ENCODE assay signal across 8 cellular contexts in the genomic region with DNA sequence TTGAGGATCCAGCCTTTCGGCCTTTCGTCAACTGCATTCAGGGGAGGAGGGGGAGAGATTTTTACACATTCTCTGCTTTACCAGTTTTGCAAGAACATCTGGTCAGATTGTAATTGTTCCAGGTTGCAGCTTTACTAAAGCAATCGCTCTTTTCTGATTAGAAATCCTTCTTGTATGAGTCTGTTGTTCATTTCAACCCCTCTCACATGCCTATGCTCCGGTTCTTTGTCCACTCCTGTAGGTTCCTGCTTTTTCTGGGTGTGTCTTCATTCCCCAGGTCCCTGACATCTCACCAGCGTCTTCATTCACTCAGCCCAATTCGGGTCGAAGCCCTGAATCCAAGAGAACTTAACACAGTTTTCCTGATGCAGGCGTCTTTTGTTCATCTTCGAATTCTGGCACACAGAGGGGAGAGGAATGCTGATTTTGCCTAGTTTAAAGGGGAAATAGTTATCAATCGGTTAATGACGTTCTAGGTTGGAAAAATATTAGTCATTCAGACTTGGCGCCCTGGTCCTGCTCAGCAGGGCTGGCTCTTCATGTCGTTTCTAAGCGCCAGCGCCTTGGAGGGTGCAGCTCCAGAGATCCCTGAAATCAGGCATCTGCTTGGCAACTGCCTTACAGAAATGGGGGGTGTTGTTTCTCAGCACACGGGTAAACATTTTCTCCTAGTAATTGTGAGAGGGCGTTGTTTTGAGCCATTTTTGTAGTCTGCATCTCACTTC. TPM values are rescaled to one million over a fixed set of nuclear protein-coding genes. Genes with fewer than 3 reads are reported as not detected.
DNase-seq lines count a peak whose midpoint lies in the region; ATAC-seq and TF ChIP-seq lines count a peak whose summit lies in the region.

No MANE protein-coding gene starts in this region.

- no peaks in the 10 kb centered on the region for H3K27me3 Mint-ChIP-seq in effector memory CD8-positive, alpha-beta T cell
- H3K27me3 Mint-ChIP-seq in natural killer cell (ENCODE audit: low read depth in 2 of 2), result no peaks in the 10 kb centered on the region

- no peaks in the 10 kb centered on the region for H3F3A ChIP-seq in Loucy (ENCODE audit: low read depth)

- H3K9me3 ChIP-seq in Loucy (ENCODE audit: insufficient read depth, low read depth, low read length), result no peaks in the 10 kb centered on the region

- H2AFZ ChIP-seq in Loucy (ENCODE audit: low read length), result peak overlapping the region; percentile 96

- peak overlapping the region; percentile 81 to 88 for H3K4me3 Mint-ChIP-seq in effector memory CD8-positive, alpha-beta T cell
- H3K4me3 Mint-ChIP-seq in natural killer cell, result peak overlapping the region; percentile 83

- peaks cover 8% of the 10 kb centered on the region for H3K4me1 ChIP-seq in Loucy (ENCODE audit: insufficient read depth, low read length, poor library complexity, severe bottlenecking)

- H3K36me3 ChIP-seq in Loucy (ENCODE audit: insufficient read depth, low read length), result no peaks in the 10 kb centered on the region

- peak overlapping the region; percentile 57 to 91 for H3K27ac Mint-ChIP-seq in effector memory CD8-positive, alpha-beta T cell
- peak overlapping the region in 1 of 2 donors; percentile 6 for H3K27ac Mint-ChIP-seq in natural killer cell

- ATAC-seq in effector memory CD8-positive, alpha-beta T cell (replicated peaks), result no peak
- ATAC-seq in natural killer cell, result no peak
- ATAC-seq in HG02798 (IDR thresholded peaks at IDR 0.05; ENCODE audit: poor library complexity, unreplicated experiment), result no peak
- ATAC-seq in GM21367 (IDR thresholded peaks at IDR 0.05; ENCODE audit: unreplicated experiment), result no peak
- no peak for ATAC-seq in HG02852 (IDR thresholded peaks at IDR 0.05; ENCODE audit: unreplicated experiment)
- ATAC-seq in HG03469 (IDR thresholded peaks at IDR 0.05; ENCODE audit: unreplicated experiment), result no peak

- peaks cover 9% of the 10 kb centered on the region for H3K27me3 ChIP-seq in Loucy (ENCODE audit: insufficient read depth, low read length, poor library complexity, severe bottlenecking)

- H3K36me3 Mint-ChIP-seq in effector memory CD8-positive, alpha-beta T cell (ENCODE audit: insufficient read depth), result no peaks in the 10 kb centered on the region
- H3K36me3 Mint-ChIP-seq in natural killer cell, result no peaks in the 10 kb centered on the region

- intact Hi-C loops in natural killer cell (cut with micrococcal nuclease), result loop anchor here (5.0 kb wide), 1 partner anchor 231 kb away; a partner anchor contains a TSS

- H4K20me1 ChIP-seq in Loucy (ENCODE audit: insufficient read depth, low read length, poor library complexity, severe bottlenecking), result no peaks in the 10 kb centered on the region

- H3K4me1 Mint-ChIP-seq in effector memory CD8-positive, alpha-beta T cell (ENCODE audit: low read depth in 2 of 2), result peaks cover 8 to 26% of the 10 kb centered on the region in 2 donors
- peaks cover 6 to 9% of the 10 kb centered on the region in 2 donors for H3K4me1 Mint-ChIP-seq in natural killer cell

- H3K9ac ChIP-seq in Loucy (ENCODE audit: low read depth, low read length, poor library complexity, severe bottlenecking), result peak overlapping the region; percentile 59

- H3K4me2 ChIP-seq in Loucy (ENCODE audit: low read depth, low read length, poor library complexity, severe bottlenecking), result peak overlapping the region; percentile 87

- H3K4me3 ChIP-seq in AG09309 (ENCODE audit: control insufficient read depth, low read depth, low read length), result peak overlapping the region; percentile 68
- peak overlapping the region; percentile 72 for H3K4me3 ChIP-seq in Loucy (ENCODE audit: low read length, poor library complexity, severe bottlenecking)

- DNase-seq in AG09309 (ENCODE audit: low read depth) (peak; percentile 46), natural killer cell (no peak)
- no peak for DNase-seq in effector memory CD8-positive, alpha-beta T cell

- H3K9me2 ChIP-seq in Loucy (replicated peaks; ENCODE audit: low read depth, low read length), result no peaks in the 10 kb centered on the region

- no peaks in the 10 kb centered on the region for H3K9me3 Mint-ChIP-seq in effector memory CD8-positive, alpha-beta T cell
- H3K9me3 Mint-ChIP-seq in natural killer cell, result no peaks in the 10 kb centered on the region

- no peaks in the 10 kb centered on the region for H3K79me2 ChIP-seq in Loucy (ENCODE audit: insufficient read depth, low read length)

- no peak for TF ChIP-seq CTCF in AG09309 (IDR thresholded peaks at IDR 0.05; ENCODE audit: control insufficient read depth, insufficient read depth, low read depth, low read length, missing control alignments)
- no peak for TF ChIP-seq CTCF in Loucy (conservative IDR thresholded peaks at IDR 0.05; ENCODE audit: low read length)
- TF ChIP-seq CTCF in natural killer cell (IDR thresholded peaks at IDR 0.05), result no peak

RNA-seq across cellular contexts. Expression of a gene that starts 1.1 kb away (rescaled TPM):
- total RNA-seq in natural killer cell, result 1 to 10 TPM; 1.2 to 1.9 (median 1.4) TPM
